In the genomic region with DNA sequence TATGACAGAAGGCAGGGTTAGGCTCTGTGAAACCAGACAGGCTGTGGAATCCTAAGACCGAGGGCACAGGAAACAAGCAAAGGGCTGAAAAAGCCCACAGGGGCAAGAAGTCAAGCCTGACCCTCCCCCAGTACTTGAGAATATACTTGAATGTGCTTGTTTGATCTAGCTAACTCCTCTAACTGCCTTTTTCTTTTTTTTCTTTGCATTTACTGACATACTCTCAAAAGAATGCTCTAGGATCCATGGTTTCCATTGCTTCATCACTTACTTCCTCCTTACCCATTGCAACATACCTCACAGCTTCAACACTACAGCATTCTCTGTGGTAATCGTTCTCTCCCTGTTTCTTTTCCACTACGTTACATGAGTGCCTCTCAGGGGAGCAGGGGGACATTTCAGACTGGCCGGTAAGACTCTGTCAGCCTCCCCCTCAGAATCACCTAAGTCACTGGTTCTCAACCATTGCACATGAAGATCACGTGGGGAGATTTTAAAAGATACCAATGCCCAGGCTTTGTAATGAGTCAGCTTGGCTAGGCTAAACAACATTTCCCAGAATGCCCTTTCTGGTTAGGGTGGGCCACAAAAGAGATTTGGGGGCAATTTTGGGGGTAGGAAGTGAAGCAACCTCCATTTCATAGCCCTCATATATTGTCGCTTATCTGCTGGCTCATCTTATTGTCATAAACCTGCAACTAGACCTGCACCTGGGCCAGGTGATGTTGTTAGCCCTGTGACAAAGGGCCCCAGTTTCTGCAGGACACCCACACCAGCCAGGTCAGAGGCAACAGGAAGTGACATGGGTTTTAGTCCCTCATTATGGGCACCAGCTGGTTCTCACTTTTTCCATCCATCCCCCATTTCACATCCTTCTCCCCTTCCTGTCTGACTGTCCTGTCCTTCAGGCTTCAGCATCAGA, we compare ENCODE assay signal across 8 cellular contexts. TPM values are rescaled to one million over a fixed set of nuclear protein-coding genes. Genes with fewer than 3 reads are reported as not detected.
DNase-seq lines count a peak whose midpoint lies in the region; ATAC-seq lines count a peak whose summit lies in the region.

No MANE protein-coding gene starts in this region.

- POLR2A ChIA-PET in naive thymus-derived CD8-positive, alpha-beta T cell (lab: Charles Lee): interaction anchor here (1.2 to 2.2 kb wide), 4 partner anchors 46 to 97 kb away, joined by 4 to 6 read pairs (median 4); a partner anchor contains a TSS

- H3K9me3 Mint-ChIP-seq in effector memory CD8-positive, alpha-beta T cell: no peaks in the 10 kb centered on the region
- no peaks in the 10 kb centered on the region for H3K9me3 Mint-ChIP-seq in naive thymus-derived CD8-positive, alpha-beta T cell

- peak; percentile 32 for DNase-seq in activated naive CD4-positive, alpha-beta T cell treated with Interleukin-2 at 50 U/mL for 16 hours
- no peak for DNase-seq in activated naive CD4-positive, alpha-beta T cell treated with anti-CD3 and anti-CD28 coated beads, Interleukin-2, amount 50 U/mL, for 16 hours
- DNase-seq in SKM-1 (lab: John Stamatoyannopoulos, UW; ENCODE audit: unreplicated experiment) (peak; percentile 98), NCI-H1436 treated with DMSO at 0.1 percent for 48 hours (lab: John Stamatoyannopoulos, UW) (no peak)
- DNase-seq in effector memory CD8-positive, alpha-beta T cell: no peak
- DNase-seq in naive thymus-derived CD8-positive, alpha-beta T cell: no peak

- no peaks in the 10 kb centered on the region for H3K27me3 Mint-ChIP-seq in effector memory CD8-positive, alpha-beta T cell
- no peaks in the 10 kb centered on the region for H3K27me3 Mint-ChIP-seq in naive thymus-derived CD8-positive, alpha-beta T cell

- peak overlapping the region; percentile 15 to 70 for H3K4me3 Mint-ChIP-seq in effector memory CD8-positive, alpha-beta T cell
- peak overlapping the region in 9 of 10 donors; percentile 3 to 60 (median 57) for H3K4me3 Mint-ChIP-seq in naive thymus-derived CD8-positive, alpha-beta T cell

- ATAC-seq in HG03108 (IDR thresholded peaks at IDR 0.05; ENCODE audit: unreplicated experiment) (peak; percentile 36), HG03571 (IDR thresholded peaks at IDR 0.05; ENCODE audit: unreplicated experiment) (no peak)
- peak; percentile 47 for ATAC-seq in effector memory CD8-positive, alpha-beta T cell (replicated peaks)
- peak in 1 of 2 donors; percentile 12 for ATAC-seq in naive thymus-derived CD8-positive, alpha-beta T cell

- H3K4me1 Mint-ChIP-seq in effector memory CD8-positive, alpha-beta T cell (ENCODE audit: low read depth in 2 of 2): peaks cover 47 to 61% of the 10 kb centered on the region in 2 donors
- peaks cover 31 to 79% (median 63%) of the 10 kb centered on the region in 4 donors for H3K4me1 Mint-ChIP-seq in naive thymus-derived CD8-positive, alpha-beta T cell

- peak overlapping the region; percentile 75 to 81 for H3K27ac Mint-ChIP-seq in effector memory CD8-positive, alpha-beta T cell
- H3K27ac Mint-ChIP-seq in naive thymus-derived CD8-positive, alpha-beta T cell: peak overlapping the region in 9 of 10 donors; percentile 39 to 87 (median 68)

- H3K36me3 Mint-ChIP-seq in effector memory CD8-positive, alpha-beta T cell (ENCODE audit: insufficient read depth): peaks cover 33% of the 10 kb centered on the region
- H3K36me3 Mint-ChIP-seq in naive thymus-derived CD8-positive, alpha-beta T cell: peaks cover 0 to 16% (median 2%) of the 10 kb centered on the region in 3 donors

RNA-seq across cellular contexts. Expression of a gene that starts 24.6 kb away (rescaled TPM):
- total RNA-seq in naive thymus-derived CD8-positive, alpha-beta T cell: 100 to 1,000 TPM; 139 to 147 TPM
- polyA plus RNA-seq in naive thymus-derived CD8-positive, alpha-beta T cell: 100 to 1,000 TPM in 1 of 3 donors, 10 to 100 TPM in 2; 78.8 to 116 (median 93.2) TPM

Comparison
In these comparisons a context has a peak if more than half of its experiments do, and no peak if none do; other contexts are left out.
1. DNase-seq: peak in activated naive CD4-positive, alpha-beta T cell treated with Interleukin-2 at 50 U/mL for 16 hours (single experiment) and SKM-1 (single experiment); none in activated naive CD4-positive, alpha-beta T cell treated with anti-CD3 and anti-CD28 coated beads, Interleukin-2, amount 50 U/mL, for 16 hours (single experiment), effector memory CD8-positive, alpha-beta T cell (0 of 3), naive thymus-derived CD8-positive, alpha-beta T cell (0 of 10) and NCI-H1436 treated with DMSO at 0.1 percent for 48 hours (single experiment).